ENCODE assay signal across 10 cellular contexts in genomic region chr1:161115132-161115711, GRCh38. TPM values are rescaled to one million over a fixed set of nuclear protein-coding genes. Genes with fewer than 3 reads are reported as not detected.
DNase-seq lines count a peak whose midpoint lies in the region; ATAC-seq, FAIRE-seq and TF ChIP-seq lines count a peak whose summit lies in the region.
"Had no signal": no experiment of that assay in that cellular context is flagged by ENCODE, and none has a peak within 500 bp of the region (broad histone marks: within the 10 kb centered on the region; RNA-seq: fewer than 3 reads in every experiment).

No MANE protein-coding gene starts in this region.

- 91% methylated on average over 12 of the region's 12 CpGs for WGBS in GM12878 (ENCODE audit: insufficient coverage, insufficient replicate concordance, low lambda C conversion rate, missing lambda C conversion rate)

- H3K27ac ChIP-seq in OCI-LY7 (ENCODE audit: low read depth, low read length, poor library complexity, severe bottlenecking) (no peak overlapping the region), GM12878 (ENCODE audit: control insufficient read depth, insufficient read depth) (no peak overlapping the region), substantia nigra (ENCODE audit: low read depth, low read length, poor library complexity, severe bottlenecking) (no peak overlapping the region)

- intact Hi-C loops in OCI-LY7 (cut with micrococcal nuclease; ENCODE audit: unreplicated experiment) (no loop called here), GM12878 (cut with micrococcal nuclease; ENCODE audit: unreplicated experiment) (loop anchor here (5.0 kb wide), 1 partner anchor 68 kb away; the partner anchor contains the start of gene USF1)

- no peak for TF ChIP-seq EP300 in GM12878 (IDR thresholded peaks at IDR 0.05; ENCODE audit: borderline replicate concordance in 1 of 2, control insufficient read depth in 1 of 2, low read depth in 2 of 2, low read length in 2 of 2)

- no peak for TF ChIP-seq RAD21 in GM12878 (IDR thresholded peaks at IDR 0.05; ENCODE audit: insufficient read depth, low read depth, low read length)

- DNase-seq in NCI-H2196 (lab: John Stamatoyannopoulos, UW; ENCODE audit: unreplicated experiment) (peak; percentile 32), NCI-H2196 treated with DMSO at 0.1 percent for 48 hours (lab: John Stamatoyannopoulos, UW; ENCODE audit: unreplicated experiment) (no peak), OCI-LY7 (ENCODE audit: low spot score) (no peak), GM12878 (ENCODE audit: low read depth, low spot score) (no peak), pulmonary artery endothelial cell (ENCODE audit: low read depth, low spot score) (peak; percentile 71), G401 (ENCODE audit: low spot score) (no peak), GDM1 (lab: John Stamatoyannopoulos, UW) (no peak), substantia nigra (lab: John Stamatoyannopoulos, UW) (no peak)
- DNase-seq: hippocampal formation, KG1 had no signal

- no peak overlapping the region for H3K9ac ChIP-seq in GM12878 (ENCODE audit: control insufficient read depth, insufficient read depth, low read length)

- POLR2A ChIA-PET in OCI-LY7 (lab: Charles Lee) (interaction anchor here (0.8 kb wide), 1 partner anchor 10 kb away, joined by 3 read pairs; no protein-coding TSS in a partner anchor), GM12878 (lab: Charles Lee) (interaction anchor here (1.0 kb wide), 1 partner anchor 39 kb away, joined by 3 read pairs; the partner anchor contains the start of gene UFC1)

- peaks cover 55% of the 10 kb centered on the region for H3K4me1 ChIP-seq in OCI-LY7 (ENCODE audit: insufficient read depth, low read length, poor library complexity, severe bottlenecking)
- H3K4me1 ChIP-seq in GM12878 (ENCODE audit: control insufficient read depth, insufficient read depth, low read length): peaks cover 14% of the 10 kb centered on the region

- CTCF ChIA-PET in OCI-LY7 (lab: Charles Lee; ENCODE audit: unreplicated experiment) (interaction anchor here (1.4 kb wide), 1 partner anchor 13 kb away, joined by 3 read pairs; no protein-coding TSS in a partner anchor), GM12878 (lab: Yijun Ruan, JAX) (interaction anchor here (1.0 to 1.5 kb wide), 2 partner anchors 10 to 14 kb away, joined by 3 to 4 read pairs; no protein-coding TSS in a partner anchor)

- no peak for FAIRE-seq in GM12878 (lab: Jason Lieb, UNC)

- no peaks in the 10 kb centered on the region for H3K27me3 ChIP-seq in GM12878 (replicated peaks in 1 of 2; ENCODE audit: control insufficient read depth in 2 of 2, insufficient read depth in 2 of 2, low read length in 1 of 2)

- H2AFZ ChIP-seq in OCI-LY7 (ENCODE audit: low read length) (no peak overlapping the region), GM12878 (ENCODE audit: control insufficient read depth, low read depth, low read length) (no peak overlapping the region)

- H3K9me3 ChIP-seq in OCI-LY7 (ENCODE audit: low read length): no peaks in the 10 kb centered on the region
- H3K9me3 ChIP-seq in GM12878 (replicated peaks; ENCODE audit: control insufficient read depth, insufficient read depth, low read length): no peaks in the 10 kb centered on the region

- H3K36me3 ChIP-seq in OCI-LY7 (ENCODE audit: insufficient read depth, low read length) (peaks cover 43% of the 10 kb centered on the region), GM12878 (ENCODE audit: control insufficient read depth in 2 of 2, insufficient read depth in 2 of 2, low read length in 1 of 2) (no peaks in the 10 kb centered on the region)

- no peak for ATAC-seq in GM12878

- TF ChIP-seq CTCF in OCI-LY7 (conservative IDR thresholded peaks at IDR 0.05; ENCODE audit: low read length): no peak
- no peak for TF ChIP-seq CTCF in GM12878 (IDR thresholded peaks at IDR 0.05 in 2 of 3, conservative IDR thresholded peaks at IDR 0.05 in 1 of 3; ENCODE audit: control insufficient read depth in 2 of 3, extremely low read depth in 1 of 3, insufficient read depth in 1 of 3, low read depth in 3 of 3, low read length in 3 of 3)

- TF ChIP-seq POLR2A in GM12878 (IDR thresholded peaks at IDR 0.05; ENCODE audit: low read depth, low read length): no peak

- in situ Hi-C loops in GM12878 (cut with MboI): no loop called here
- in situ Hi-C loops in G401 (cut with HindIII; ENCODE audit: low sequenced_read_pairs): no loop called here

- RAD21 ChIA-PET in GM12878 (lab: Charles Lee; ENCODE audit: unreplicated experiment): no interaction called here

- no peak overlapping the region for H3K4me3 ChIP-seq in OCI-LY7 (ENCODE audit: low read depth, low read length, poor library complexity, severe bottlenecking)
- no peak overlapping the region for H3K4me3 ChIP-seq in GM12878

- peaks cover 84% of the 10 kb centered on the region for H3K79me2 ChIP-seq in OCI-LY7 (ENCODE audit: insufficient read depth, low read depth, low read length)
- H3K79me2 ChIP-seq in GM12878 (ENCODE audit: control insufficient read depth, insufficient read depth, low read length): peaks cover 85% of the 10 kb centered on the region

- 0 out of 2 replicates have a peak overlapping the region, but pooled peaks have one; percentile 13 for H3K4me2 ChIP-seq in OCI-LY7 (ENCODE audit: low read length)
- H3K4me2 ChIP-seq in GM12878 (ENCODE audit: control insufficient read depth, insufficient read depth): peak overlapping the region; percentile 51

- BruUV-seq in OCI-LY7 (replicated peaks; lab: Mats Ljungman, UMichigan) (no TSS peak), GM12878 (replicated peaks; lab: Mats Ljungman, UMichigan) (no TSS peak)

- peaks cover 14% of the 10 kb centered on the region for H4K20me1 ChIP-seq in OCI-LY7 (ENCODE audit: insufficient read depth, low read length)
- H4K20me1 ChIP-seq in GM12878 (ENCODE audit: control insufficient read depth, insufficient read depth): no peaks in the 10 kb centered on the region

- SMC1A ChIA-PET in GM12878 (lab: Charles Lee; ENCODE audit: uncharacterized antibody, unreplicated experiment): interaction anchor here (1.0 to 1.7 kb wide), 4 partner anchors 12 to 32 kb away, joined by 3 to 4 read pairs (median 3); no protein-coding TSS in a partner anchor

- no peaks in the 10 kb centered on the region for H3K9me2 ChIP-seq in OCI-LY7 (ENCODE audit: insufficient read depth, low read length)

RNA-seq across cellular contexts. Expression of gene PFDN2, which starts 2.6 kb away (rescaled TPM):
- total RNA-seq in OCI-LY7 (2014; rRNA removed; shearing (Covaris generic)): 52.7 and 55.6 TPM in 2 replicates
- total RNA-seq in OCI-LY7 (2022): 79.5 and 95.3 TPM in 2 replicates
- 2.0 and 4.3 TPM in 2 replicates for total RNA-seq in GM12878 (2013; cell fraction: nucleolus; rRNA removed)
- 52.1 and 52.3 TPM in 2 replicates for total RNA-seq in GM12878 (2014; rRNA removed)
- total RNA-seq in GM12878 (2014; rRNA removed; fragmentation: Illumina TruSeq; extraction: Trizol): 44.0 and 54.3 TPM in 2 replicates
- 76.8 and 81.8 TPM in 2 replicates for total RNA-seq in GM12878 (2021)
- 45.1 TPM for polyA plus RNA-seq in GM12878 (2011; ENCODE audit: low read depth)
- 111 and 127 TPM in 2 replicates for polyA plus RNA-seq in GM12878 (2011; rRNA removed)
- 103 and 106 TPM in 2 replicates for polyA plus RNA-seq in GM12878 (2011; cell fraction: cytosol; rRNA removed)
- polyA plus RNA-seq in GM12878 (2011; cell fraction: nucleus; rRNA removed): 34.5 and 52.5 TPM in 2 replicates
- 82.6 and 88.2 TPM in 2 replicates for polyA plus RNA-seq in GM12878 (2012)
- polyA plus RNA-seq in GM12878 (2014; fragmentation: Illumina TruSeq; extraction: Trizol): 63.2 and 84.1 TPM in 2 replicates
- polyA plus RNA-seq in GM12878 (2014; fragmentation: Nextera tagmentation; extraction: Ambion mirVana): 10 to 100 TPM; 30.0 to 59.6 TPM
- 102 and 117 TPM in 2 replicates for polyA plus RNA-seq in GM12878 (2014; rRNA removed)
- 100 to 1,000 TPM; 136 to 141 TPM for polyA plus RNA-seq in GM12878 (2016; fragmentation: Nextera tagmentation; extraction: Ambion mirVana)
- 24.8 and 34.2 TPM in 2 replicates for polyA minus RNA-seq in GM12878 (2011; rRNA and poly(A)+ RNA removed)
- polyA minus RNA-seq in GM12878 (2011; cell fraction: cytosol; rRNA and poly(A)+ RNA removed): 14.4 and 21.2 TPM in 2 replicates
- polyA minus RNA-seq in GM12878 (2011; cell fraction: nucleus; rRNA and poly(A)+ RNA removed): 2.9 and 8.3 TPM in 2 replicates
- 56.3 and 93.2 TPM in 2 replicates for total RNA-seq in pulmonary artery endothelial cell
- total RNA-seq in G401 (2014; rRNA removed; shearing (Covaris generic)): 17.5 and 20.8 TPM in 2 replicates

RNA-seq across cellular contexts. Expression of gene NIT1, which starts 2.7 kb away (rescaled TPM):
- 30.2 and 42.7 TPM in 2 replicates for total RNA-seq in OCI-LY7 (2014; rRNA removed; shearing (Covaris generic))
- 46.5 and 53.1 TPM in 2 replicates for total RNA-seq in OCI-LY7 (2022)
- 53.0 and 53.6 TPM in 2 replicates for total RNA-seq in GM12878 (2013; cell fraction: nucleolus; rRNA removed)
- total RNA-seq in GM12878 (2014; rRNA removed): 27.9 and 33.0 TPM in 2 replicates
- 24.0 and 25.0 TPM in 2 replicates for total RNA-seq in GM12878 (2014; rRNA removed; fragmentation: Illumina TruSeq; extraction: Trizol)
- 27.4 and 28.8 TPM in 2 replicates for total RNA-seq in GM12878 (2021)
- polyA plus RNA-seq in GM12878 (2011; ENCODE audit: low read depth): 18.2 TPM
- polyA plus RNA-seq in GM12878 (2011; rRNA removed): 10.5 and 19.2 TPM in 2 replicates
- 29.7 and 31.4 TPM in 2 replicates for polyA plus RNA-seq in GM12878 (2011; cell fraction: cytosol; rRNA removed)
- 46.3 and 63.1 TPM in 2 replicates for polyA plus RNA-seq in GM12878 (2011; cell fraction: nucleus; rRNA removed)
- polyA plus RNA-seq in GM12878 (2012): 22.7 and 33.5 TPM in 2 replicates
- polyA plus RNA-seq in GM12878 (2014; fragmentation: Illumina TruSeq; extraction: Trizol): 20.8 and 27.2 TPM in 2 replicates
- polyA plus RNA-seq in GM12878 (2014; fragmentation: Nextera tagmentation; extraction: Ambion mirVana): 10 to 100 TPM; 43.1 to 54.4 TPM
- polyA plus RNA-seq in GM12878 (2014; rRNA removed): 27.3 and 27.4 TPM in 2 replicates
- polyA plus RNA-seq in GM12878 (2016; fragmentation: Nextera tagmentation; extraction: Ambion mirVana): 10 to 100 TPM; 35.3 to 40.4 TPM
- 22.1 and 27.7 TPM in 2 replicates for polyA minus RNA-seq in GM12878 (2011; rRNA and poly(A)+ RNA removed)
- 6.1 and 8.5 TPM in 2 replicates for polyA minus RNA-seq in GM12878 (2011; cell fraction: cytosol; rRNA and poly(A)+ RNA removed)
- 27.1 and 27.3 TPM in 2 replicates for polyA minus RNA-seq in GM12878 (2011; cell fraction: nucleus; rRNA and poly(A)+ RNA removed)
- total RNA-seq in pulmonary artery endothelial cell: 11.3 and 14.3 TPM in 2 replicates
- total RNA-seq in G401 (2014; rRNA removed; shearing (Covaris generic)): 19.4 and 22.3 TPM in 2 replicates

RNA-seq across cellular contexts. Expression of gene KLHDC9, which starts 17.1 kb away (rescaled TPM):
- 0.95 and 2.7 TPM in 2 replicates for total RNA-seq in OCI-LY7 (2014; rRNA removed; shearing (Covaris generic))
- total RNA-seq in OCI-LY7 (2022) (1.3 and 3.0 TPM in 2 replicates), GM12878 (2014; rRNA removed) (2.2 and 2.5 TPM in 2 replicates), GM12878 (2014; rRNA removed; fragmentation: Illumina TruSeq; extraction: Trizol) (1.2 and 2.1 TPM in 2 replicates), GM12878 (2021) (2.7 and 3.3 TPM in 2 replicates), pulmonary artery endothelial cell (0.60 and 0.86 TPM in 2 replicates)
- 1.7 and 2.1 TPM in 2 replicates for total RNA-seq in GM12878 (2013; cell fraction: nucleolus; rRNA removed)
- 4.2 TPM for polyA plus RNA-seq in GM12878 (2011; ENCODE audit: low read depth)
- polyA plus RNA-seq in GM12878 (2011; rRNA removed) (3.4 and 3.9 TPM in 2 replicates), GM12878 (2014; fragmentation: Illumina TruSeq; extraction: Trizol) (0.52 and 1.3 TPM in 2 replicates), GM12878 (2014; fragmentation: Nextera tagmentation; extraction: Ambion mirVana) (1 to 10 TPM in 1 of 2 experiments, under 1 TPM in 1; 0.66 to 1.3 TPM), GM12878 (2014; rRNA removed) (2.8 and 3.8 TPM in 2 replicates), GM12878 (2016; fragmentation: Nextera tagmentation; extraction: Ambion mirVana) (1 to 10 TPM; 3.1 to 4.9 TPM)
- 2.9 and 3.5 TPM in 2 replicates for polyA plus RNA-seq in GM12878 (2011; cell fraction: cytosol; rRNA removed)
- 4.5 and 4.8 TPM in 2 replicates for polyA plus RNA-seq in GM12878 (2011; cell fraction: nucleus; rRNA removed)
- 2.2 and 2.3 TPM in 2 replicates for polyA plus RNA-seq in GM12878 (2012)
- 0.82 and 1.2 TPM in 2 replicates for polyA minus RNA-seq in GM12878 (2011; rRNA and poly(A)+ RNA removed)
- polyA minus RNA-seq in GM12878 (2011; cell fraction: cytosol; rRNA and poly(A)+ RNA removed): not detected in 2 replicates
- 1.1 and 1.5 TPM in 2 replicates for polyA minus RNA-seq in GM12878 (2011; cell fraction: nucleus; rRNA and poly(A)+ RNA removed)
- 6.3 and 7.1 TPM in 2 replicates for total RNA-seq in G401 (2014; rRNA removed; shearing (Covaris generic))

RNA-seq across cellular contexts. Expression of gene DEDD, which starts 17.2 kb away (rescaled TPM):
- 21.1 and 28.5 TPM in 2 replicates for total RNA-seq in OCI-LY7 (2014; rRNA removed; shearing (Covaris generic))
- total RNA-seq in OCI-LY7 (2022) (36.9 and 41.9 TPM in 2 replicates), GM12878 (2014; rRNA removed) (21.7 TPM in 2 replicates), GM12878 (2014; rRNA removed; fragmentation: Illumina TruSeq; extraction: Trizol) (13.6 and 15.7 TPM in 2 replicates), GM12878 (2021) (31.8 and 33.0 TPM in 2 replicates), pulmonary artery endothelial cell (38.8 and 56.2 TPM in 2 replicates)
- total RNA-seq in GM12878 (2013; cell fraction: nucleolus; rRNA removed): 9.0 and 9.1 TPM in 2 replicates
- polyA plus RNA-seq in GM12878 (2011; ENCODE audit: low read depth): 18.8 TPM
- polyA plus RNA-seq in GM12878 (2011; rRNA removed) (12.8 and 30.7 TPM in 2 replicates), GM12878 (2014; fragmentation: Illumina TruSeq; extraction: Trizol) (29.1 and 33.9 TPM in 2 replicates), GM12878 (2014; fragmentation: Nextera tagmentation; extraction: Ambion mirVana) (10 to 100 TPM; 25.5 to 30.0 TPM), GM12878 (2014; rRNA removed) (29.2 and 30.6 TPM in 2 replicates), GM12878 (2016; fragmentation: Nextera tagmentation; extraction: Ambion mirVana) (10 to 100 TPM; 27.6 to 33.2 TPM)
- 54.6 and 65.3 TPM in 2 replicates for polyA plus RNA-seq in GM12878 (2011; cell fraction: cytosol; rRNA removed)
- polyA plus RNA-seq in GM12878 (2011; cell fraction: nucleus; rRNA removed): 28.4 TPM in 2 replicates
- polyA plus RNA-seq in GM12878 (2012): 25.3 and 26.4 TPM in 2 replicates
- 66.6 and 96.6 TPM in 2 replicates for polyA minus RNA-seq in GM12878 (2011; rRNA and poly(A)+ RNA removed)
- 15.9 and 21.4 TPM in 2 replicates for polyA minus RNA-seq in GM12878 (2011; cell fraction: cytosol; rRNA and poly(A)+ RNA removed)
- 5.9 and 9.5 TPM in 2 replicates for polyA minus RNA-seq in GM12878 (2011; cell fraction: nucleus; rRNA and poly(A)+ RNA removed)
- 22.9 and 48.1 TPM in 2 replicates for total RNA-seq in G401 (2014; rRNA removed; shearing (Covaris generic))

RNA-seq across cellular contexts. Expression of gene NECTIN4, which starts 25.9 kb away (rescaled TPM):
- total RNA-seq in OCI-LY7 (2014; rRNA removed; shearing (Covaris generic)): not detected in 2 replicates
- not detected in 2 replicates for total RNA-seq in OCI-LY7 (2022)
- not detected in 2 replicates for total RNA-seq in GM12878 (2013; cell fraction: nucleolus; rRNA removed)
- total RNA-seq in GM12878 (2014; rRNA removed): 2.5 and 2.8 TPM in 2 replicates
- 3.1 and 3.3 TPM in 2 replicates for total RNA-seq in GM12878 (2014; rRNA removed; fragmentation: Illumina TruSeq; extraction: Trizol)
- total RNA-seq in GM12878 (2021): 4.0 and 5.6 TPM in 2 replicates
- 3.0 TPM for polyA plus RNA-seq in GM12878 (2011; ENCODE audit: low read depth)
- 7.5 and 8.7 TPM in 2 replicates for polyA plus RNA-seq in GM12878 (2011; rRNA removed)
- polyA plus RNA-seq in GM12878 (2011; cell fraction: cytosol; rRNA removed): 6.4 and 9.5 TPM in 2 replicates
- 5.1 and 6.9 TPM in 2 replicates for polyA plus RNA-seq in GM12878 (2011; cell fraction: nucleus; rRNA removed)
- 2.3 and 3.2 TPM in 2 replicates for polyA plus RNA-seq in GM12878 (2012)
- polyA plus RNA-seq in GM12878 (2014; fragmentation: Illumina TruSeq; extraction: Trizol): 2.6 and 4.5 TPM in 2 replicates
- polyA plus RNA-seq in GM12878 (2014; fragmentation: Nextera tagmentation; extraction: Ambion mirVana): 1 to 10 TPM; 3.2 to 3.5 TPM
- polyA plus RNA-seq in GM12878 (2014; rRNA removed): 3.4 TPM in 2 replicates
- 1 to 10 TPM; 6.9 to 8.3 TPM for polyA plus RNA-seq in GM12878 (2016; fragmentation: Nextera tagmentation; extraction: Ambion mirVana)
- 14.3 and 18.7 TPM in 2 replicates for polyA minus RNA-seq in GM12878 (2011; rRNA and poly(A)+ RNA removed)
- 2.3 and 4.4 TPM in 2 replicates for polyA minus RNA-seq in GM12878 (2011; cell fraction: cytosol; rRNA and poly(A)+ RNA removed)
- 2.3 and 5.5 TPM in 2 replicates for polyA minus RNA-seq in GM12878 (2011; cell fraction: nucleus; rRNA and poly(A)+ RNA removed)
- 0.14 and 0.53 TPM in 2 replicates for total RNA-seq in pulmonary artery endothelial cell
- total RNA-seq in G401 (2014; rRNA removed; shearing (Covaris generic)): 0.80 and 2.4 TPM in 2 replicates

Comparison
In these comparisons a context has a peak if more than half of its experiments do, and no peak if none do; other contexts are left out.
1. DNase-seq: peak in NCI-H2196 (single experiment) and pulmonary artery endothelial cell (single experiment); none in NCI-H2196 treated with DMSO at 0.1 percent for 48 hours (single experiment), OCI-LY7 (single experiment), GM12878 (single experiment), G401 (single experiment), GDM1 (single experiment) and substantia nigra (0 of 49).